8 cellular contexts compared by ENCODE assay signal in genomic region chr10:91210435-91210834, GRCh38. TPM values are rescaled to one million over a fixed set of nuclear protein-coding genes. Genes with fewer than 3 reads are reported as not detected.
DNase-seq lines count a peak whose midpoint lies in the region; ATAC-seq and TF ChIP-seq lines count a peak whose summit lies in the region.

No MANE protein-coding gene starts in this region.

- H3K36me3 ChIP-seq in SK-N-SH (replicated peaks in 1 of 2; ENCODE audit: control insufficient read depth in 1 of 2, insufficient read depth in 2 of 2, low read length in 1 of 2) (no peaks in the 10 kb centered on the region), WERI-Rb-1 (no peaks in the 10 kb centered on the region)

- no peak for TF ChIP-seq EP300 in SK-N-SH (IDR thresholded peaks at IDR 0.05; ENCODE audit: borderline replicate concordance in 1 of 2, low read depth in 1 of 2, low read length in 1 of 2)

- ATAC-seq in GM21526 (IDR thresholded peaks at IDR 0.05; ENCODE audit: low FRiP score, unreplicated experiment), result peak; percentile 79
- peak; percentile 84 for ATAC-seq in HG03521 (IDR thresholded peaks at IDR 0.05; ENCODE audit: unreplicated experiment)

- H2AFZ ChIP-seq in SK-N-SH (ENCODE audit: low read depth), result no peak overlapping the region

- H3K9me2 ChIP-seq in SK-N-SH, result no peaks in the 10 kb centered on the region

- peaks cover 0 to 6% of the 10 kb centered on the region in 2 experiments; a peak in 2 of 4 replicates for H3K4me1 ChIP-seq in SK-N-SH (ENCODE audit: control insufficient read depth in 1 of 2, insufficient read depth in 2 of 2, low read depth in 1 of 2, low read length in 1 of 2)

- no peaks in the 10 kb centered on the region for H3K27me3 ChIP-seq in SK-N-SH (ENCODE audit: insufficient read depth)
- no peaks in the 10 kb centered on the region for H3K27me3 ChIP-seq in WERI-Rb-1 (ENCODE audit: insufficient read depth, low read depth, severe bottlenecking)

- peaks cover 24% of the 10 kb centered on the region; the same call in 1 of the 2 replicates for H3K79me2 ChIP-seq in SK-N-SH (ENCODE audit: insufficient read depth)

- H3F3A ChIP-seq in SK-N-SH (replicated peaks; ENCODE audit: insufficient read depth), result no peaks in the 10 kb centered on the region

- H3K4me2 ChIP-seq in SK-N-SH, result no peak overlapping the region

- TF ChIP-seq CTCF in GM12864 (IDR thresholded peaks at IDR 0.05; ENCODE audit: low read depth, low read length, missing control alignments) (no peak), SK-N-SH (IDR thresholded peaks at IDR 0.05) (no peak), WERI-Rb-1 (IDR thresholded peaks at IDR 0.05; ENCODE audit: low read depth, low read length) (no peak)

- DNase-seq in GM12864 (ENCODE audit: low read depth) (peak; percentile 69), SK-N-SH (peak; percentile 41), WERI-Rb-1 (no peak), GDM1 (lab: John Stamatoyannopoulos, UW) (no peak), retina (no peak)
- DNase-seq in stimulated activated CD4-positive, alpha-beta T cell treated with anti-CD3 and anti-CD28 coated beads, Interleukin-2, amount 100 ng/mL, for 48 hours, result no peak

- TF ChIP-seq RAD21 in SK-N-SH (IDR thresholded peaks at IDR 0.05; ENCODE audit: low read length), result no peak

- H3K27ac ChIP-seq in SK-N-SH (ENCODE audit: low read depth in 2 of 2, low read length in 1 of 2) (peak overlapping the region in 1 of 2 experiments; percentile 39; a peak in 1 of 4 replicates), WERI-Rb-1 (no peak overlapping the region)

- CTCF ChIA-PET in SK-N-SH (lab: Yijun Ruan, JAX), result interaction anchor here (0.6 to 1.8 kb wide), 7 partner anchors 9 to 299 kb away, joined by 3 to 6 read pairs (median 4); no protein-coding TSS in a partner anchor

- H3K9me3 ChIP-seq in SK-N-SH, result no peaks in the 10 kb centered on the region
- H3K9me3 ChIP-seq in WERI-Rb-1 (ENCODE audit: severe bottlenecking), result no peaks in the 10 kb centered on the region

- no peak overlapping the region for H3K4me3 ChIP-seq in GM12864 (ENCODE audit: low read depth, low read length)
- H3K4me3 ChIP-seq in SK-N-SH (ENCODE audit: low read depth in 2 of 2, low read length in 1 of 2), result no peak overlapping the region
- H3K4me3 ChIP-seq in WERI-Rb-1 (ENCODE audit: low read depth, low read length), result no peak overlapping the region

- H3K9ac ChIP-seq in SK-N-SH, result no peak overlapping the region

- no peaks in the 10 kb centered on the region; the same call in 1 of the 2 replicates for H4K20me1 ChIP-seq in SK-N-SH (ENCODE audit: insufficient read depth)

- POLR2A ChIA-PET in SK-N-SH (lab: Yijun Ruan, JAX), result no interaction called here

TF ChIP-seq in SK-N-SH, 30 proteins besides CTCF, POLR2A, EP300 and RAD21:
- TF ChIP-seq NFIC (IDR thresholded peaks at IDR 0.05; ENCODE audit: borderline replicate concordance) (0 out of 2 replicates have a peak, but pooled peaks have one; percentile 49), ELF1 (IDR thresholded peaks at IDR 0.05) (no peak), TCF12 (IDR thresholded peaks at IDR 0.05) (peak; percentile 76)

RNA-seq across cellular contexts. Expression of gene PCGF5, which starts 10.0 kb away (rescaled TPM):
- polyA plus RNA-seq in SK-N-SH (2012; rRNA removed), result 14.5 and 15.2 TPM in 2 replicates
- 19.3 and 23.3 TPM in 2 replicates for polyA plus RNA-seq in SK-N-SH (2012; cell fraction: cytosol; rRNA removed)
- 5.2 and 9.4 TPM in 2 replicates for polyA plus RNA-seq in SK-N-SH (2012; cell fraction: nucleus; rRNA removed)

Comparison
In these comparisons a context has a peak if more than half of its experiments do, and no peak if none do; other contexts are left out.
1. DNase-seq: peak in GM12864 (single experiment) and SK-N-SH (single experiment); none in WERI-Rb-1 (single experiment), stimulated activated CD4-positive, alpha-beta T cell treated with anti-CD3 and anti-CD28 coated beads, Interleukin-2, amount 100 ng/mL, for 48 hours (0 of 2), GDM1 (single experiment) and retina (single experiment).